ENCODE assay signal across 7 cellular contexts in genomic region chr22:42937164-42937854, GRCh38.
A peak's percentile ranks its signal among the peaks of the same experiment; 100 is the strongest.
DNase-seq lines count a peak whose midpoint lies in the region; ATAC-seq and TF ChIP-seq lines count a peak whose summit lies in the region.

No MANE protein-coding gene starts in this region.

- peaks cover 3% of the 10 kb centered on the region for H3K36me3 Mint-ChIP-seq in activated naive CD4-positive, alpha-beta T cell treated with anti-CD3 and anti-CD28 coated beads, Interleukin-2, amount 50 U/mL, for 24 hours

- peaks cover 80% of the 10 kb centered on the region for H3K4me1 Mint-ChIP-seq in activated naive CD4-positive, alpha-beta T cell treated with anti-CD3 and anti-CD28 coated beads, Interleukin-2, amount 50 U/mL, for 24 hours

- ATAC-seq in GM19043 (IDR thresholded peaks at IDR 0.05; ENCODE audit: low read depth, unreplicated experiment) (peak; percentile 45), HG03442 (IDR thresholded peaks at IDR 0.05; ENCODE audit: unreplicated experiment) (no peak), GM19397 (IDR thresholded peaks at IDR 0.05; ENCODE audit: unreplicated experiment) (no peak)

- TF ChIP-seq CTCF in NB4 (IDR thresholded peaks at IDR 0.05; ENCODE audit: low read depth, low read length) = no peak

- no peak overlapping the region for H3K4me3 Mint-ChIP-seq in activated naive CD4-positive, alpha-beta T cell treated with anti-CD3 and anti-CD28 coated beads, Interleukin-2, amount 50 U/mL, for 24 hours

- DNase-seq in NB4 (ENCODE audit: low read depth) (peak; percentile 86), hepatic stellate cell (ENCODE audit: low spot score) (peak; percentile 81)
- peak; percentile 13 to 23 for DNase-seq in stimulated activated CD4-positive, alpha-beta T cell treated with anti-CD3 and anti-CD28 coated beads, Interleukin-4, amount 100 ng/mL, for 48 hours (ENCODE audit: low read depth in 2 of 2)

- no peaks in the 10 kb centered on the region for H3K9me3 Mint-ChIP-seq in activated naive CD4-positive, alpha-beta T cell treated with anti-CD3 and anti-CD28 coated beads, Interleukin-2, amount 50 U/mL, for 24 hours

- no peaks in the 10 kb centered on the region for H3K27me3 Mint-ChIP-seq in activated naive CD4-positive, alpha-beta T cell treated with anti-CD3 and anti-CD28 coated beads, Interleukin-2, amount 50 U/mL, for 24 hours

- peak overlapping the region; percentile 86 for H3K27ac Mint-ChIP-seq in activated naive CD4-positive, alpha-beta T cell treated with anti-CD3 and anti-CD28 coated beads, Interleukin-2, amount 50 U/mL, for 24 hours

- no peak for TF ChIP-seq POLR2A in NB4 (IDR thresholded peaks at IDR 0.05; ENCODE audit: extremely low read depth, insufficient read length)

- H3K4me3 ChIP-seq in NB4 (ENCODE audit: low read depth, low read length) = no peak overlapping the region

Comparison
In these comparisons a context has a peak if more than half of its experiments do, and no peak if none do; other contexts are left out.
1. DNase-seq: peak in every context shown above with its lines; median percentile 86 in NB4; 81 in hepatic stellate cell; 18 in stimulated activated CD4-positive, alpha-beta T cell treated with anti-CD3 and anti-CD28 coated beads, Interleukin-4, amount 100 ng/mL, for 48 hours.